Comparison of ENCODE assay signal across 14 cellular contexts in genomic region chr6:55875420-55875819, GRCh38. TPM values are rescaled to one million over a fixed set of nuclear protein-coding genes. Genes with fewer than 3 reads are reported as not detected.
DNase-seq lines count a peak whose midpoint lies in the region; ATAC-seq and TF ChIP-seq lines count a peak whose summit lies in the region.
"Had no signal": no experiment of that assay in that cellular context is flagged by ENCODE, and none has a peak within 500 bp of the region (broad histone marks: within the 10 kb centered on the region; RNA-seq: fewer than 3 reads in every experiment).

Gene BMP5 (minus strand): TSS chr6:55875590. CDS start chr6:55874865, 725 bp downstream.

- no peaks in the 10 kb centered on the region for H3K4me1 Mint-ChIP-seq in naive thymus-derived CD4-positive, alpha-beta T cell

- DNase-seq in NCI-H1105 treated with DMSO at 0.1 percent for 48 hours (lab: John Stamatoyannopoulos, UW) (peak; percentile 30), NCI-H1105 (lab: John Stamatoyannopoulos, UW) (no peak), SHP77 treated with DMSO at 0.1 percent for 48 hours (lab: John Stamatoyannopoulos, UW) (peak; percentile 85), NK-92 (lab: John Stamatoyannopoulos, UW; ENCODE audit: unreplicated experiment) (no peak), GM13977 (ENCODE audit: low spot score) (no peak)
- DNase-seq in naive thymus-derived CD4-positive, alpha-beta T cell: no peak
- DNase-seq: aorta, KBM-7, NCI-H2171 had no signal

- no peaks in the 10 kb centered on the region for H3K9me3 ChIP-seq in iPS-18a (ENCODE audit: control insufficient read depth, low read depth, low read length)
- no peaks in the 10 kb centered on the region for H3K9me3 ChIP-seq in skeletal muscle tissue (ENCODE audit: control insufficient read depth in 3 of 3, low read length in 3 of 3)
- H3K9me3 ChIP-seq in naive thymus-derived CD4-positive, alpha-beta T cell (ENCODE audit: control insufficient read depth in 2 of 3, low read length in 3 of 3): no peaks in the 10 kb centered on the region

- POLR2A ChIA-PET in naive thymus-derived CD4-positive, alpha-beta T cell (lab: Charles Lee): no interaction called here

- no peaks in the 10 kb centered on the region for H3K27me3 Mint-ChIP-seq in naive thymus-derived CD4-positive, alpha-beta T cell

- no peak within 1 kb of the TSS for H3K4me3 Mint-ChIP-seq in naive thymus-derived CD4-positive, alpha-beta T cell

- H3K36me3 ChIP-seq in iPS-18a (ENCODE audit: control insufficient read depth, low read depth, low read length) (no peaks in the 10 kb centered on the region), skeletal muscle tissue (ENCODE audit: control insufficient read depth in 3 of 3, insufficient read depth in 3 of 3, low read length in 3 of 3) (no peaks in the 10 kb centered on the region)
- H3K36me3 ChIP-seq in naive thymus-derived CD4-positive, alpha-beta T cell (ENCODE audit: control insufficient read depth in 2 of 3, insufficient read depth in 3 of 3, low read length in 3 of 3): no peaks in the 10 kb centered on the region

- H3K4me1 ChIP-seq in iPS-18a (ENCODE audit: control insufficient read depth, low read depth, low read length): peaks cover 33% of the 10 kb centered on the region
- no peaks in the 10 kb centered on the region for H3K4me1 ChIP-seq in skeletal muscle tissue (ENCODE audit: control insufficient read depth in 3 of 3, insufficient read depth in 3 of 3, low read length in 3 of 3)
- H3K4me1 ChIP-seq in naive thymus-derived CD4-positive, alpha-beta T cell (ENCODE audit: control insufficient read depth in 2 of 2, insufficient read depth in 2 of 2, low read length in 2 of 2): no peaks in the 10 kb centered on the region

- no peak for TF ChIP-seq CTCF in GM13977 (IDR thresholded peaks at IDR 0.05; ENCODE audit: extremely low read depth, insufficient read depth, missing control alignments)

- H3K27me3 ChIP-seq in iPS-18a (ENCODE audit: control insufficient read depth, insufficient read depth, low read length) (no peaks in the 10 kb centered on the region), skeletal muscle tissue (ENCODE audit: control insufficient read depth in 3 of 3, insufficient read depth in 3 of 3, low read length in 3 of 3) (no peaks in the 10 kb centered on the region)
- no peaks in the 10 kb centered on the region for H3K27me3 ChIP-seq in naive thymus-derived CD4-positive, alpha-beta T cell (ENCODE audit: control insufficient read depth in 2 of 2, insufficient read depth in 2 of 2, low read length in 2 of 2)

- intact Hi-C loops in naive thymus-derived CD4-positive, alpha-beta T cell (cut with micrococcal nuclease): no loop called here

- H3K36me3 Mint-ChIP-seq in naive thymus-derived CD4-positive, alpha-beta T cell: no peaks in the 10 kb centered on the region

- no peak within 1 kb of the TSS for H3K27ac Mint-ChIP-seq in naive thymus-derived CD4-positive, alpha-beta T cell

- ATAC-seq in naive thymus-derived CD4-positive, alpha-beta T cell: no peak

- CTCF ChIA-PET in naive thymus-derived CD4-positive, alpha-beta T cell (lab: Charles Lee): no interaction called here

- in situ Hi-C loops in GM13977 (cut with MboI; ENCODE audit: low pct_unique_long_range_greater_than_20kb, low sequenced_read_pairs, unreplicated experiment): loop anchor here (25.0 kb wide), 1 partner anchor 413 kb away; no protein-coding TSS in a partner anchor

- H3K27ac ChIP-seq in iPS-18a (ENCODE audit: low read length) (no peak within 1 kb of the TSS), skeletal muscle tissue (ENCODE audit: low read depth, low read length) (no peak within 1 kb of the TSS)
- no peak within 1 kb of the TSS for H3K27ac ChIP-seq in naive thymus-derived CD4-positive, alpha-beta T cell (ENCODE audit: low read depth, low read length)
- H3K27ac ChIP-seq: VCaP had no signal

- H3K4me3 ChIP-seq in iPS-18a (ENCODE audit: low read length): peak within 1 kb of the TSS; percentile 35
- H3K4me3 ChIP-seq in skeletal muscle tissue (ENCODE audit: low read length in 3 of 3): peak within 1 kb of the TSS; percentile 24 to 57 (median 29)
- H3K4me3 ChIP-seq in naive thymus-derived CD4-positive, alpha-beta T cell (ENCODE audit: low read length): no peak within 1 kb of the TSS

- peaks cover 0 to 2% (median 0%) of the 10 kb centered on the region in 11 donors for H3K9me3 Mint-ChIP-seq in naive thymus-derived CD4-positive, alpha-beta T cell

- H3K9ac ChIP-seq in iPS-18a (ENCODE audit: low read length) (no peak within 1 kb of the TSS), skeletal muscle tissue (ENCODE audit: low read depth in 1 of 3, low read length in 3 of 3) (peak within 1 kb of the TSS in 1 of 3 donors; percentile 40)

RNA-seq across cellular contexts. Expression of gene BMP5, which starts in this region (rescaled TPM):
- 11.5 TPM for total RNA-seq in skeletal muscle tissue
- not detected for total RNA-seq in naive thymus-derived CD4-positive, alpha-beta T cell
- not detected for polyA plus RNA-seq in naive thymus-derived CD4-positive, alpha-beta T cell
- total RNA-seq: epithelial cell of proximal tubule, kidney epithelial cell had no signal

Comparison
In these comparisons a context has a peak if more than half of its experiments do, and no peak if none do; other contexts are left out.
1. RNA of gene BMP5 (total RNA-seq): 11.5 TPM in skeletal muscle tissue (single experiment); not detected in naive thymus-derived CD4-positive, alpha-beta T cell; every median in the first group is over 10 times any median in the second.
2. DNase-seq: peak in NCI-H1105 treated with DMSO at 0.1 percent for 48 hours (single experiment) and SHP77 treated with DMSO at 0.1 percent for 48 hours (single experiment); none in NCI-H1105 (single experiment), naive thymus-derived CD4-positive, alpha-beta T cell (0 of 9), NK-92 (single experiment) and GM13977 (single experiment).